Comparison of ENCODE assay signal across 6 cellular contexts in the genomic region with DNA sequence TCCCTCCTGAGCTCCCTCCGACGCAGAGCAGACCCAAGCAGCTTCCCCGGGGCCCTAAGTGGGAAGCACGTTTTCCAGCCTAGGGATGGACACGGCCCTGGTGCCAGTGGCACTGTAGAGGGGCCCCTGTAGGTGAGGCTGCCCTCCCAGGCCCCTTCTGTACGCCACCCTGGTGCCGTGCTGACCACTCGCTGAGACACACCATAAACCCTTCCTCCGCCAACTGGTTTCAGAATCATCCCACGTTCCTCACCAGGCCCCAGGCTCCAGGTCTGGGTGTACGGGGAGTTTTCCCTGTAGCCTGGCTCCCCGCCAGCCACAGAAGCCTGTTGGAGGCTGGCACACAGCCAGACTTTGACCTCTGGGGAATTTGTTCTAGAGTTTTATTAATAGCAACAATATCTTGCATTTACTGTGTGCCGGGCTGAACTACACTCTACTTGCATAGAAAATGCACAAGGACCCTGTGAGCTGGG.
DNase-seq lines count a peak whose midpoint lies in the region; ATAC-seq and FAIRE-seq lines count a peak whose summit lies in the region.

No MANE protein-coding gene starts in this region.

- ATAC-seq in GM18909 (IDR thresholded peaks at IDR 0.05; ENCODE audit: poor library complexity, unreplicated experiment) (no peak), GM18868 (IDR thresholded peaks at IDR 0.05; ENCODE audit: unreplicated experiment) (no peak), HG03469 (IDR thresholded peaks at IDR 0.05; ENCODE audit: unreplicated experiment) (no peak)

- DNase-seq in DMS 273 (lab: John Stamatoyannopoulos, UW; ENCODE audit: unreplicated experiment) (peak; percentile 95), RCC 7860 (ENCODE audit: low spot score) (peak; percentile 69), iris pigment epithelial cell (ENCODE audit: low read depth) (peak; percentile 76)

- FAIRE-seq in RCC 7860 (lab: Jason Lieb, UNC): peak; percentile 71
